In the genomic region with DNA sequence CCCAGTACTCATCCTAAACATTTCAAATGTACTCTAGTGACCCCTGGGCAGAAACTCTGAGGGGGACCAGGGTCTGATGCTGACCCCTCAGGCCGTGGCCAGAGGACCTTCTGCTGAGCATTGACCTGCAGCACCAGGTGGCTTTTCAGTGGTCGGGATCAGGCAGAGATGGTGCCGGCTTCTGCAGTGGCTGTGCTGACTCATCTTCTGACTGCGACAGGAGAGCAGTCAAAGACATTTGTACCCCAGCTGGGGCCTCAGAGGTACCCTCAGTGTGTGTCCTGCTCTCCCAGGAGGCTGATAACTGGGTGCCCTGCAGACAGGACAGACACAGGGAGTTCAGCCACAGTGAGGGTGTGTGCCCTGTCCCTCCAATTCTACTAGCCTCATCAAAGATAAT, we compare ENCODE assay signal across 26 cellular contexts. TPM values are rescaled to one million over a fixed set of nuclear protein-coding genes. Genes with fewer than 3 reads are reported as not detected.
"Had no signal": no experiment of that assay in that cellular context is flagged by ENCODE, and none has a peak within 500 bp of the region (broad histone marks: within the 10 kb centered on the region; RNA-seq: fewer than 3 reads in every experiment).

No MANE protein-coding gene starts in this region.

- H3K4me2 ChIP-seq: PC-9 had no signal

- H3K4me3 ChIP-seq: MG63, PC-9, Peyer's patch, SJCRH30 had no signal

- H3K4me1 ChIP-seq: Peyer's patch had no signal

- H3K9me3 ChIP-seq: MG63, Peyer's patch, SJCRH30 had no signal

- H3K27me3 ChIP-seq: MG63, Peyer's patch, SJCRH30 had no signal

- H3K36me3 ChIP-seq: MG63, Peyer's patch, SJCRH30 had no signal

- DNase-seq: Karpas-422; KG1; MG63; NCI-H1092 treated with DMSO at 0.1 percent for 48 hours; NCI-H1436; NCI-H187; NCI-H2029; NCI-H2081 treated with DMSO at 0.1 percent for 48 hours; NCI-H2171; NCI-H226; NCI-H446; NCI-H510A; NCI-H524 treated with DMSO at 0.1 percent for 48 hours; NCI-H69; NCI-H774; NK-92 treated with Interleukin-12 subunit alpha and Interleukin-12 subunit beta, amount 100 ng/mL, for 24 hours; PC-9; Peyer's patch; SHP77 treated with DMSO at 0.1 percent for 48 hours; SJCRH30; T-helper 1 cell had no signal

- H3K27ac ChIP-seq: PC-9, Peyer's patch, SJCRH30 had no signal

- ATAC-seq: Right ventricle myocardium inferior, SK-N-SH treated with all-trans-retinoic acid at 6 μM for 48 hours had no signal

- H2AFZ ChIP-seq: PC-9 had no signal

RNA-seq across cellular contexts. Expression of a gene that starts 36.6 kb away (rescaled TPM):
- total RNA-seq: HT-29, OCI-LY7, PC-9, Peyer's patch, Right ventricle myocardium inferior, RPMI7951, SJCRH30 had no signal

RNA-seq across cellular contexts. Expression of a gene that starts 45.8 kb away (rescaled TPM):
- total RNA-seq: HT-29, OCI-LY7, PC-9, Peyer's patch, Right ventricle myocardium inferior, RPMI7951, SJCRH30 had no signal

RNA-seq across cellular contexts. Expression of a gene that starts 59.8 kb away (rescaled TPM):
- total RNA-seq: HT-29, OCI-LY7, PC-9, Peyer's patch, Right ventricle myocardium inferior, RPMI7951, SJCRH30 had no signal
